1 cellular context compared by ENCODE assay signal in the genomic region with DNA sequence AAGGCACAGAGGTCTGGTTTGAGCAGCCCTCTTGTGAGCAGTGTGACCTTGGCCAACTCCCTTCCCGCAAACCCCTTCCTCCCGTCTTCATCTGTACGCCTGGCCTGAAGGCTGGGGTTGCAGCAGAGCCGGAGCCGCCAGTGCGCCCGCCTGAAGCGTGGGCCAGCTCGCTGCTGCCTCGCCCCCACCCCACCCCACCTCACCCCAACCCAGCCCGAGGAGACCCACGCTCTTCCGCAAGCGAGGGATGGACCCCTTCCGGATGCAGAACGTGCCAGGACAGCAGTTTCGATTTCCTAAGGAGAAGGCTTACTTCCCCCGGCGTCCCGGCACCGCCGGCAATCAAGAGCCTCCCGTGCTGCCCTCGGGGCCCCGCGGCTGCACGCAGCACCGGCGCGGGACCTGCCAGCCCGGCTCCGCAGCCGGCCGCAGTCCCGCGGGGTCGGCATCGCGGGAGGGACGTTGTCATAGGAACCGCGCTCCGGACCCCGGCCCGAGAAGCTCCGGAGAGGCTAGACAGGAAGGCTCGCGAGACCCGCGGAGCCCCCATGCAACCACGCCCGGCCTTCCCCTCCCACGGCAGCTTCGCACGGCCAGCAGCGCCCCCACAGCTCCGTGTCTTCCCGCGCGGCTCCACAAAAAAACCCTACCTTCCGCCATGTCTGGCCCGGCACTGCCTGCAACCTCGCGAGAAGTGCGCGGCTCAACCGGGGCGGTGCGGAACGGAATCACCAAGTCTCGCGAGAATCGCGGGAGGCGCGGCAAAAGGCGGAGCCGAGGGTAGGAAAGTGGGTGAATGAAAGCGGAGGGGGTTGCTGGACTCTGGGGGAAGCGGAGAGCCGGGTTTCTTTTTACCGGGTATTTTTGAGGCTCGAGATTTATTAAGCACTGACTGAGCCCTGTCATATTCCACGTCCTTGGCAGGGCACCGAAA.
A peak's percentile ranks its signal among the peaks of the same experiment; 100 is the strongest.
TF ChIP-seq lines count a peak whose summit lies in the region.

A gene with protein sequence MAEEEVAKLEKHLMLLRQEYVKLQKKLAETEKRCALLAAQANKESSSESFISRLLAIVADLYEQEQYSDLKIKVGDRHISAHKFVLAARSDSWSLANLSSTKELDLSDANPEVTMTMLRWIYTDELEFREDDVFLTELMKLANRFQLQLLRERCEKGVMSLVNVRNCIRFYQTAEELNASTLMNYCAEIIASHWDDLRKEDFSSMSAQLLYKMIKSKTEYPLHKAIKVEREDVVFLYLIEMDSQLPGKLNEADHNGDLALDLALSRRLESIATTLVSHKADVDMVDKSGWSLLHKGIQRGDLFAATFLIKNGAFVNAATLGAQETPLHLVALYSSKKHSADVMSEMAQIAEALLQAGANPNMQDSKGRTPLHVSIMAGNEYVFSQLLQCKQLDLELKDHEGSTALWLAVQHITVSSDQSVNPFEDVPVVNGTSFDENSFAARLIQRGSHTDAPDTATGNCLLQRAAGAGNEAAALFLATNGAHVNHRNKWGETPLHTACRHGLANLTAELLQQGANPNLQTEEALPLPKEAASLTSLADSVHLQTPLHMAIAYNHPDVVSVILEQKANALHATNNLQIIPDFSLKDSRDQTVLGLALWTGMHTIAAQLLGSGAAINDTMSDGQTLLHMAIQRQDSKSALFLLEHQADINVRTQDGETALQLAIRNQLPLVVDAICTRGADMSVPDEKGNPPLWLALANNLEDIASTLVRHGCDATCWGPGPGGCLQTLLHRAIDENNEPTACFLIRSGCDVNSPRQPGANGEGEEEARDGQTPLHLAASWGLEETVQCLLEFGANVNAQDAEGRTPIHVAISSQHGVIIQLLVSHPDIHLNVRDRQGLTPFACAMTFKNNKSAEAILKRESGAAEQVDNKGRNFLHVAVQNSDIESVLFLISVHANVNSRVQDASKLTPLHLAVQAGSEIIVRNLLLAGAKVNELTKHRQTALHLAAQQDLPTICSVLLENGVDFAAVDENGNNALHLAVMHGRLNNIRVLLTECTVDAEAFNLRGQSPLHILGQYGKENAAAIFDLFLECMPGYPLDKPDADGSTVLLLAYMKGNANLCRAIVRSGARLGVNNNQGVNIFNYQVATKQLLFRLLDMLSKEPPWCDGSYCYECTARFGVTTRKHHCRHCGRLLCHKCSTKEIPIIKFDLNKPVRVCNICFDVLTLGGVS (minus strand): TSS at position 698 of the 934 bp plus-strand sequence. CDS start 38 bp downstream, at position 660.

TF ChIP-seq in HepG2, 621 proteins besides CTCF, POLR2A, EP300 and RAD21 (continued from another document and continues in another):
- TF ChIP-seq, protein P1, sequence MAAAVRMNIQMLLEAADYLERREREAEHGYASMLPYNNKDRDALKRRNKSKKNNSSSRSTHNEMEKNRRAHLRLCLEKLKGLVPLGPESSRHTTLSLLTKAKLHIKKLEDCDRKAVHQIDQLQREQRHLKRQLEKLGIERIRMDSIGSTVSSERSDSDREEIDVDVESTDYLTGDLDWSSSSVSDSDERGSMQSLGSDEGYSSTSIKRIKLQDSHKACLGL (CRISPR knock-in tag; IDR thresholded peaks at IDR 0.05) = no peak; the same call in 1 of the 2 replicates
- TF ChIP-seq, protein P2, sequence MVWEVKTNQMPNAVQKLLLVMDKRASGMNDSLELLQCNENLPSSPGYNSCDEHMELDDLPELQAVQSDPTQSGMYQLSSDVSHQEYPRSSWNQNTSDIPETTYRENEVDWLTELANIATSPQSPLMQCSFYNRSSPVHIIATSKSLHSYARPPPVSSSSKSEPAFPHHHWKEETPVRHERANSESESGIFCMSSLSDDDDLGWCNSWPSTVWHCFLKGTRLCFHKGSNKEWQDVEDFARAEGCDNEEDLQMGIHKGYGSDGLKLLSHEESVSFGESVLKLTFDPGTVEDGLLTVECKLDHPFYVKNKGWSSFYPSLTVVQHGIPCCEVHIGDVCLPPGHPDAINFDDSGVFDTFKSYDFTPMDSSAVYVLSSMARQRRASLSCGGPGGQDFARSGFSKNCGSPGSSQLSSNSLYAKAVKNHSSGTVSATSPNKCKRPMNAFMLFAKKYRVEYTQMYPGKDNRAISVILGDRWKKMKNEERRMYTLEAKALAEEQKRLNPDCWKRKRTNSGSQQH (CRISPR knock-in tag; IDR thresholded peaks at IDR 0.05; ENCODE audit: low read depth) = peak; percentile 81
- TF ChIP-seq, protein P3, sequence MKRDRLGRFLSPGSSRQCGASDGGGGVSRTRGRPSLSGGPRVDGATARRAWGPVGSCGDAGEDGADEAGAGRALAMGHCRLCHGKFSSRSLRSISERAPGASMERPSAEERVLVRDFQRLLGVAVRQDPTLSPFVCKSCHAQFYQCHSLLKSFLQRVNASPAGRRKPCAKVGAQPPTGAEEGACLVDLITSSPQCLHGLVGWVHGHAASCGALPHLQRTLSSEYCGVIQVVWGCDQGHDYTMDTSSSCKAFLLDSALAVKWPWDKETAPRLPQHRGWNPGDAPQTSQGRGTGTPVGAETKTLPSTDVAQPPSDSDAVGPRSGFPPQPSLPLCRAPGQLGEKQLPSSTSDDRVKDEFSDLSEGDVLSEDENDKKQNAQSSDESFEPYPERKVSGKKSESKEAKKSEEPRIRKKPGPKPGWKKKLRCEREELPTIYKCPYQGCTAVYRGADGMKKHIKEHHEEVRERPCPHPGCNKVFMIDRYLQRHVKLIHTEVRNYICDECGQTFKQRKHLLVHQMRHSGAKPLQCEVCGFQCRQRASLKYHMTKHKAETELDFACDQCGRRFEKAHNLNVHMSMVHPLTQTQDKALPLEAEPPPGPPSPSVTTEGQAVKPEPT (CRISPR knock-in tag; IDR thresholded peaks at IDR 0.05; ENCODE audit: low read depth) = 0 out of 2 replicates have a peak, but pooled peaks have one; percentile 34
- TF ChIP-seq ZNF670 (CRISPR knock-in tag; IDR thresholded peaks at IDR 0.05; ENCODE audit: borderline replicate concordance) = no peak; the same call in 1 of the 2 replicates
- peak; percentile 36; the same call in 1 of the 2 replicates for TF ChIP-seq ZNF274 (CRISPR knock-in tag; IDR thresholded peaks at IDR 0.05)
- TF ChIP-seq, protein P4, sequence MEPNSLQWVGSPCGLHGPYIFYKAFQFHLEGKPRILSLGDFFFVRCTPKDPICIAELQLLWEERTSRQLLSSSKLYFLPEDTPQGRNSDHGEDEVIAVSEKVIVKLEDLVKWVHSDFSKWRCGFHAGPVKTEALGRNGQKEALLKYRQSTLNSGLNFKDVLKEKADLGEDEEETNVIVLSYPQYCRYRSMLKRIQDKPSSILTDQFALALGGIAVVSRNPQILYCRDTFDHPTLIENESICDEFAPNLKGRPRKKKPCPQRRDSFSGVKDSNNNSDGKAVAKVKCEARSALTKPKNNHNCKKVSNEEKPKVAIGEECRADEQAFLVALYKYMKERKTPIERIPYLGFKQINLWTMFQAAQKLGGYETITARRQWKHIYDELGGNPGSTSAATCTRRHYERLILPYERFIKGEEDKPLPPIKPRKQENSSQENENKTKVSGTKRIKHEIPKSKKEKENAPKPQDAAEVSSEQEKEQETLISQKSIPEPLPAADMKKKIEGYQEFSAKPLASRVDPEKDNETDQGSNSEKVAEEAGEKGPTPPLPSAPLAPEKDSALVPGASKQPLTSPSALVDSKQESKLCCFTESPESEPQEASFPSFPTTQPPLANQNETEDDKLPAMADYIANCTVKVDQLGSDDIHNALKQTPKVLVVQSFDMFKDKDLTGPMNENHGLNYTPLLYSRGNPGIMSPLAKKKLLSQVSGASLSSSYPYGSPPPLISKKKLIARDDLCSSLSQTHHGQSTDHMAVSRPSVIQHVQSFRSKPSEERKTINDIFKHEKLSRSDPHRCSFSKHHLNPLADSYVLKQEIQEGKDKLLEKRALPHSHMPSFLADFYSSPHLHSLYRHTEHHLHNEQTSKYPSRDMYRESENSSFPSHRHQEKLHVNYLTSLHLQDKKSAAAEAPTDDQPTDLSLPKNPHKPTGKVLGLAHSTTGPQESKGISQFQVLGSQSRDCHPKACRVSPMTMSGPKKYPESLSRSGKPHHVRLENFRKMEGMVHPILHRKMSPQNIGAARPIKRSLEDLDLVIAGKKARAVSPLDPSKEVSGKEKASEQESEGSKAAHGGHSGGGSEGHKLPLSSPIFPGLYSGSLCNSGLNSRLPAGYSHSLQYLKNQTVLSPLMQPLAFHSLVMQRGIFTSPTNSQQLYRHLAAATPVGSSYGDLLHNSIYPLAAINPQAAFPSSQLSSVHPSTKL (CRISPR knock-in tag; IDR thresholded peaks at IDR 0.05) = peak; percentile 30; the same call in 1 of the 2 replicates
- TF ChIP-seq, protein P5, sequence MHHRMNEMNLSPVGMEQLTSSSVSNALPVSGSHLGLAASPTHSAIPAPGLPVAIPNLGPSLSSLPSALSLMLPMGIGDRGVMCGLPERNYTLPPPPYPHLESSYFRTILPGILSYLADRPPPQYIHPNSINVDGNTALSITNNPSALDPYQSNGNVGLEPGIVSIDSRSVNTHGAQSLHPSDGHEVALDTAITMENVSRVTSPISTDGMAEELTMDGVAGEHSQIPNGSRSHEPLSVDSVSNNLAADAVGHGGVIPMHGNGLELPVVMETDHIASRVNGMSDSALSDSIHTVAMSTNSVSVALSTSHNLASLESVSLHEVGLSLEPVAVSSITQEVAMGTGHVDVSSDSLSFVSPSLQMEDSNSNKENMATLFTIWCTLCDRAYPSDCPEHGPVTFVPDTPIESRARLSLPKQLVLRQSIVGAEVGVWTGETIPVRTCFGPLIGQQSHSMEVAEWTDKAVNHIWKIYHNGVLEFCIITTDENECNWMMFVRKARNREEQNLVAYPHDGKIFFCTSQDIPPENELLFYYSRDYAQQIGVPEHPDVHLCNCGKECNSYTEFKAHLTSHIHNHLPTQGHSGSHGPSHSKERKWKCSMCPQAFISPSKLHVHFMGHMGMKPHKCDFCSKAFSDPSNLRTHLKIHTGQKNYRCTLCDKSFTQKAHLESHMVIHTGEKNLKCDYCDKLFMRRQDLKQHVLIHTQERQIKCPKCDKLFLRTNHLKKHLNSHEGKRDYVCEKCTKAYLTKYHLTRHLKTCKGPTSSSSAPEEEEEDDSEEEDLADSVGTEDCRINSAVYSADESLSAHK (CRISPR knock-in tag; IDR thresholded peaks at IDR 0.05; ENCODE audit: borderline replicate concordance) = no peak
- no peak for TF ChIP-seq SMAD3 (CRISPR knock-in tag; IDR thresholded peaks at IDR 0.05)
- no peak for TF ChIP-seq NR2F6 (IDR thresholded peaks at IDR 0.05)
- TF ChIP-seq NR2F6 (CRISPR knock-in tag; IDR thresholded peaks at IDR 0.05) = 0 out of 2 replicates have a peak, but pooled peaks have one; percentile 31
- no peak for TF ChIP-seq MED8 (CRISPR knock-in tag; IDR thresholded peaks at IDR 0.05; ENCODE audit: insufficient replicate concordance)
- TF ChIP-seq, protein P6, sequence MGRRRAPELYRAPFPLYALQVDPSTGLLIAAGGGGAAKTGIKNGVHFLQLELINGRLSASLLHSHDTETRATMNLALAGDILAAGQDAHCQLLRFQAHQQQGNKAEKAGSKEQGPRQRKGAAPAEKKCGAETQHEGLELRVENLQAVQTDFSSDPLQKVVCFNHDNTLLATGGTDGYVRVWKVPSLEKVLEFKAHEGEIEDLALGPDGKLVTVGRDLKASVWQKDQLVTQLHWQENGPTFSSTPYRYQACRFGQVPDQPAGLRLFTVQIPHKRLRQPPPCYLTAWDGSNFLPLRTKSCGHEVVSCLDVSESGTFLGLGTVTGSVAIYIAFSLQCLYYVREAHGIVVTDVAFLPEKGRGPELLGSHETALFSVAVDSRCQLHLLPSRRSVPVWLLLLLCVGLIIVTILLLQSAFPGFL (CRISPR knock-in tag; IDR thresholded peaks at IDR 0.05) = no peak
- TF ChIP-seq SOX13 (IDR thresholded peaks at IDR 0.05) = no peak
- TF ChIP-seq SOX13 (CRISPR knock-in tag; conservative IDR thresholded peaks at IDR 0.05 in 1 of 2, IDR thresholded peaks at IDR 0.05 in 1 of 2) = no peak
- no peak for TF ChIP-seq EZH2 (conservative IDR thresholded peaks at IDR 0.05; ENCODE audit: low read depth, low read length)
- no peak for TF ChIP-seq ZSCAN12 (CRISPR knock-in tag; IDR thresholded peaks at IDR 0.05)
- no peak for TF ChIP-seq ZMYM2 (CRISPR knock-in tag; IDR thresholded peaks at IDR 0.05)
- no peak for TF ChIP-seq ZNF713 (CRISPR knock-in tag; IDR thresholded peaks at IDR 0.05)
- TF ChIP-seq, protein P7, sequence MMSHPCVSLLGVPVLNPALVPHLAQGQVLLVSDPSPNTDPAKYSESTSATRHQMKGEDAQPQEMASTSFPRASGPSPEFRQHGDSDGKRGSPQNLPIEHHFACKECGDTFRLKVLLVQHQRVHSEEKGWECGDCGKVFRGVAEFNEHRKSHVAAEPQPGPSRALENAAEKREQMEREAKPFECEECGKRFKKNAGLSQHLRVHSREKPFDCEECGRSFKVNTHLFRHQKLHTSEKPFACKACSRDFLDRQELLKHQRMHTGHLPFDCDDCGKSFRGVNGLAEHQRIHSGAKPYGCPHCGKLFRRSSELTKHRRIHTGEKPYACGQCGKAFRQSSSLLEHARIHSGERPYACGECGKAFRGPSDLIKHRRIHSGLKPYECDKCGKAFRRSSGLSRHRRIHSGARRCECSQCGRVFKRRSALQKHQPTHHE (CRISPR knock-in tag; IDR thresholded peaks at IDR 0.05; ENCODE audit: borderline replicate concordance) = no peak
- TF ChIP-seq MXI1 (IDR thresholded peaks at IDR 0.05; ENCODE audit: borderline replicate concordance, low read depth, low read length) = peak; percentile 85; the same call in 2 of the 3 replicates
- no peak for TF ChIP-seq SUZ12 (IDR thresholded peaks at IDR 0.05; ENCODE audit: low read depth, low read length)
- TF ChIP-seq, protein P8, sequence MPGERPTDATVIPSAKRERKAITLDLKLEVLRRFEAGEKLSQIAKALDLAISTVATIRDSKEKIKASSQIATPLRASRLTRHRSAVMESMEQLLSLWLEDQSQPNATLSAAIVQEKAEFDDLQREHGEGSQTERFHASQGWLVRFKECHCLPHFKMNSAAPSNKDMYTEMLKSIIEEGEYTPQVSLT (CRISPR knock-in tag; IDR thresholded peaks at IDR 0.05; ENCODE audit: borderline replicate concordance, low read depth) = no peak
- TF ChIP-seq KDM5A (IDR thresholded peaks at IDR 0.05; ENCODE audit: borderline replicate concordance, low read length) = peak; percentile 95
- TF ChIP-seq, protein P9, sequence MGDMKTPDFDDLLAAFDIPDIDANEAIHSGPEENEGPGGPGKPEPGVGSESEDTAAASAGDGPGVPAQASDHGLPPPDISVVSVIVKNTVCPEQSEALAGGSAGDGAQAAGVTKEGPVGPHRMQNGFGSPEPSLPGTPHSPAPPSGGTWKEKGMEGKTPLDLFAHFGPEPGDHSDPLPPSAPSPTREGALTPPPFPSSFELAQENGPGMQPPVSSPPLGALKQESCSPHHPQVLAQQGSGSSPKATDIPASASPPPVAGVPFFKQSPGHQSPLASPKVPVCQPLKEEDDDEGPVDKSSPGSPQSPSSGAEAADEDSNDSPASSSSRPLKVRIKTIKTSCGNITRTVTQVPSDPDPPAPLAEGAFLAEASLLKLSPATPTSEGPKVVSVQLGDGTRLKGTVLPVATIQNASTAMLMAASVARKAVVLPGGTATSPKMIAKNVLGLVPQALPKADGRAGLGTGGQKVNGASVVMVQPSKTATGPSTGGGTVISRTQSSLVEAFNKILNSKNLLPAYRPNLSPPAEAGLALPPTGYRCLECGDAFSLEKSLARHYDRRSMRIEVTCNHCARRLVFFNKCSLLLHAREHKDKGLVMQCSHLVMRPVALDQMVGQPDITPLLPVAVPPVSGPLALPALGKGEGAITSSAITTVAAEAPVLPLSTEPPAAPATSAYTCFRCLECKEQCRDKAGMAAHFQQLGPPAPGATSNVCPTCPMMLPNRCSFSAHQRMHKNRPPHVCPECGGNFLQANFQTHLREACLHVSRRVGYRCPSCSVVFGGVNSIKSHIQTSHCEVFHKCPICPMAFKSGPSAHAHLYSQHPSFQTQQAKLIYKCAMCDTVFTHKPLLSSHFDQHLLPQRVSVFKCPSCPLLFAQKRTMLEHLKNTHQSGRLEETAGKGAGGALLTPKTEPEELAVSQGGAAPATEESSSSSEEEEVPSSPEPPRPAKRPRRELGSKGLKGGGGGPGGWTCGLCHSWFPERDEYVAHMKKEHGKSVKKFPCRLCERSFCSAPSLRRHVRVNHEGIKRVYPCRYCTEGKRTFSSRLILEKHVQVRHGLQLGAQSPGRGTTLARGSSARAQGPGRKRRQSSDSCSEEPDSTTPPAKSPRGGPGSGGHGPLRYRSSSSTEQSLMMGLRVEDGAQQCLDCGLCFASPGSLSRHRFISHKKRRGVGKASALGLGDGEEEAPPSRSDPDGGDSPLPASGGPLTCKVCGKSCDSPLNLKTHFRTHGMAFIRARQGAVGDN (CRISPR knock-in tag; IDR thresholded peaks at IDR 0.05) = peak; percentile 81
